In the genomic region with DNA sequence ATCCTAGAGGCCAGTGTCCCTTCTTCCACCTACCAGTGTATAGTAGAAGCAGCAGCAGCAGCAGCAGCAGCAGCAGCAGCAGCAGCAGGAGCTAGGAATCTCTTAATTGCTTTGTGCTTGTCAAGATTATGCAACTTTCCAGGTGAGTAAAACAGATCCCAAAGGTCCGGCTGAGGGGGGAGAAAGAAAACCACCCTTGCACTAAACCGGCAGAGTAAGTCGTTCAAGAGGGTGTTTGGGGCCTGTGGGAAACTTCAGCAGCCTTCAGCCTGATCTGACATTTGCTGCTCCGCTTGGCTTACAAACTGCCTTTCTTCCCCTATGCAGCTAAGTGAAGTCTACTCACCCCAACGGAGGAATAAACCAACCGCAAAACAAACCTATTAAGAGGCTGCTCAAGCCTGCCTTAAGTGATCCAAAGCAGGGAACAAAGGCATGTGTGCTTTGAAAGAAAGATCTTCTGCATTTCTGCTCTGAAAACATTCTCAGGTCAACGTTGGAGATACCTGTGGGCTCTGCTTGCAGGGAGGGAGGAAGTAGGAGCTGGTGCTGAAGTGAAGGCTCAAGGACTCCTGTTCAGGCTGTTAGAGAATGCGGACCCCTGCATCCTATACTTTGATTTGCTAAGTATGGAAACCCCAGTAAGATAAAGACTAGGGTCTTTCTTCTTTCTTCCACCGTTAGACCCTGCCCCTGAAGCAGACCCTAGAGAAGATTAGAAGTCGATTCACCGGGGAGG, we compare ENCODE assay signal across 1 cellular context.
TF ChIP-seq lines count a peak whose summit lies in the region.

No MANE protein-coding gene starts in this region.

TF ChIP-seq in H1, 55 proteins besides CTCF, POLR2A, EP300 and RAD21:
- TF ChIP-seq SAP30 (IDR thresholded peaks at IDR 0.05; ENCODE audit: insufficient read depth, insufficient replicate concordance, low read length) (no peak), MAX (IDR thresholded peaks at IDR 0.05) (no peak), KDM4A (IDR thresholded peaks at IDR 0.05; ENCODE audit: low read depth, low read length, severe bottlenecking) (no peak), JUN (IDR thresholded peaks at IDR 0.05; ENCODE audit: low read depth, low read length) (no peak), CEBPB (IDR thresholded peaks at IDR 0.05; ENCODE audit: low read depth, low read length) (peak; percentile 54; the same call in 1 of the 2 replicates), POU5F1 (IDR thresholded peaks at IDR 0.05; ENCODE audit: low read depth, low read length) (no peak), RFX5 (IDR thresholded peaks at IDR 0.05; ENCODE audit: borderline replicate concordance, low read depth, low read length) (no peak)
TF ChIP-seq in H1: peak in this region for 1.
